8 cellular contexts compared by ENCODE assay signal in genomic region chr13:51148952-51149573, GRCh38. TPM values are rescaled to one million over a fixed set of nuclear protein-coding genes. Genes with fewer than 3 reads are reported as not detected.
DNase-seq lines count a peak whose midpoint lies in the region; ATAC-seq, FAIRE-seq and TF ChIP-seq lines count a peak whose summit lies in the region.

No MANE protein-coding gene starts in this region.

- no peak overlapping the region for H2BK15ac ChIP-seq in mesenchymal stem cell (ENCODE audit: low read depth, poor library complexity, severe bottlenecking)

- no peak for ATAC-seq in GM21529 (IDR thresholded peaks at IDR 0.05; ENCODE audit: unreplicated experiment)

- no peaks in the 10 kb centered on the region for H3K9me3 ChIP-seq in mesenchymal stem cell (ENCODE audit: control insufficient read depth, low read length)

- no peak overlapping the region for H3K27ac Mint-ChIP-seq in activated CD4-positive, alpha-beta T cell treated with anti-CD3 and anti-CD28 coated beads, Interleukin-2, amount 10 ng/mL, durations not matched to agents 7 days and 5 days
- no peak overlapping the region for H3K27ac Mint-ChIP-seq in endothelial cell (ENCODE audit: unreplicated experiment)

- no peaks in the 10 kb centered on the region for H3K36me3 ChIP-seq in mesenchymal stem cell (ENCODE audit: control insufficient read depth in 1 of 2, insufficient read depth in 2 of 2, low read depth in 1 of 2, low read length in 2 of 2)

- no peak overlapping the region for H4K8ac ChIP-seq in mesenchymal stem cell (ENCODE audit: low read length)

- no peak for TF ChIP-seq CTCF in endothelial cell (IDR thresholded peaks at IDR 0.05; ENCODE audit: unreplicated experiment)

- H3K27me3 ChIP-seq in mesenchymal stem cell (ENCODE audit: control insufficient read depth in 1 of 2, insufficient read depth in 1 of 2, low read length in 2 of 2): peaks cover 16 to 40% of the 10 kb centered on the region in 2 experiments

- 20% methylated on average over 4 of the region's 4 CpGs for WGBS in mesenchymal stem cell

- CTCF ChIA-PET in activated CD4-positive, alpha-beta T cell treated with anti-CD3 and anti-CD28 coated beads, Interleukin-2, amount 10 ng/mL, durations not matched to agents 7 days and 5 days (lab: Charles Lee): interaction anchor here (0.6 to 1.6 kb wide), 3 partner anchors 137 to 1805 kb away, joined by 4 to 5 read pairs (median 5); no protein-coding TSS in a partner anchor

- H2AFZ ChIP-seq in mesenchymal stem cell (ENCODE audit: low read depth, low read length): peak overlapping the region; percentile 46

- no peak overlapping the region for H2BK5ac ChIP-seq in mesenchymal stem cell (ENCODE audit: low read depth, low read length, poor library complexity, severe bottlenecking)

- H3K27ac ChIP-seq in mesenchymal stem cell (ENCODE audit: low read length, poor library complexity, severe bottlenecking): no peak overlapping the region

- H3K14ac ChIP-seq in mesenchymal stem cell (ENCODE audit: low read length in 2 of 2): no peak overlapping the region

- no peak overlapping the region for H3K4me3 ChIP-seq in mesenchymal stem cell (ENCODE audit: insufficient read depth in 1 of 2, low read depth in 1 of 2, low read length in 2 of 2)

- H3K36me3 Mint-ChIP-seq in activated CD4-positive, alpha-beta T cell treated with anti-CD3 and anti-CD28 coated beads, Interleukin-2, amount 10 ng/mL, durations not matched to agents 7 days and 5 days (ENCODE audit: low read depth): no peaks in the 10 kb centered on the region
- no peaks in the 10 kb centered on the region for H3K36me3 Mint-ChIP-seq in endothelial cell (ENCODE audit: low read depth, unreplicated experiment)

- H2AK5ac ChIP-seq in mesenchymal stem cell (ENCODE audit: low read length, severe bottlenecking): no peak overlapping the region

- POLR2A ChIA-PET in activated CD4-positive, alpha-beta T cell treated with anti-CD3 and anti-CD28 coated beads, Interleukin-2, amount 10 ng/mL, durations not matched to agents 7 days and 5 days (lab: Charles Lee): no interaction called here

- H3K23ac ChIP-seq in mesenchymal stem cell (ENCODE audit: low read length in 2 of 2): peak overlapping the region in 1 of 2 experiments; percentile 17

- H3K27me3 Mint-ChIP-seq in activated CD4-positive, alpha-beta T cell treated with anti-CD3 and anti-CD28 coated beads, Interleukin-2, amount 10 ng/mL, durations not matched to agents 7 days and 5 days: peaks cover 14% of the 10 kb centered on the region
- peaks cover 6% of the 10 kb centered on the region for H3K27me3 Mint-ChIP-seq in endothelial cell (ENCODE audit: unreplicated experiment)

- peak; percentile 11 for DNase-seq in activated CD4-positive, alpha-beta T cell treated with anti-CD3 and anti-CD28 coated beads for 48 hours
- no peak for DNase-seq in activated CD4-positive, alpha-beta T cell treated with anti-CD3 and anti-CD28 coated beads, Interleukin-2, amount 10 ng/mL, durations not matched to agents 7 days and 5 days
- DNase-seq in NOMO-1 treated with DMSO at 0.1 percent for 48 hours (lab: John Stamatoyannopoulos, UW; ENCODE audit: unreplicated experiment): peak; percentile 35
- peak; percentile 52 for DNase-seq in endothelial cell (ENCODE audit: low spot score)
- peak; percentile 54 for DNase-seq in mesenchymal stem cell
- DNase-seq in NK-92 (lab: John Stamatoyannopoulos, UW; ENCODE audit: unreplicated experiment): no peak
- no peak for DNase-seq in urothelium cell line (ENCODE audit: low spot score)

- peaks cover 5% of the 10 kb centered on the region for H3K4me1 Mint-ChIP-seq in activated CD4-positive, alpha-beta T cell treated with anti-CD3 and anti-CD28 coated beads, Interleukin-2, amount 10 ng/mL, durations not matched to agents 7 days and 5 days
- H3K4me1 Mint-ChIP-seq in endothelial cell (ENCODE audit: unreplicated experiment): peaks cover 5% of the 10 kb centered on the region

- no peak overlapping the region for H2BK12ac ChIP-seq in mesenchymal stem cell (ENCODE audit: low read length in 2 of 2)

- peaks cover 14% of the 10 kb centered on the region for H3K4me1 ChIP-seq in mesenchymal stem cell (ENCODE audit: control insufficient read depth, insufficient read depth, low read depth, low read length)

- FAIRE-seq in urothelium cell line (lab: Jason Lieb, UNC): no peak

- H3K18ac ChIP-seq in mesenchymal stem cell (ENCODE audit: low read depth in 1 of 2, low read length in 2 of 2): no peak overlapping the region

- H4K91ac ChIP-seq in mesenchymal stem cell (ENCODE audit: low read length): no peak overlapping the region

- H2BK120ac ChIP-seq in mesenchymal stem cell (ENCODE audit: low read depth, low read length): no peak overlapping the region

- no peaks in the 10 kb centered on the region for H3K79me1 ChIP-seq in mesenchymal stem cell (replicated peaks; ENCODE audit: low read length, poor library complexity, severe bottlenecking)

- no peak overlapping the region for H3K4ac ChIP-seq in mesenchymal stem cell (ENCODE audit: low read depth in 1 of 2, low read length in 2 of 2)

- no peak overlapping the region for H3K4me2 ChIP-seq in mesenchymal stem cell (ENCODE audit: low read length, poor library complexity, severe bottlenecking)

- H3K4me3 Mint-ChIP-seq in activated CD4-positive, alpha-beta T cell treated with anti-CD3 and anti-CD28 coated beads, Interleukin-2, amount 10 ng/mL, durations not matched to agents 7 days and 5 days: no peak overlapping the region
- no peak overlapping the region for H3K4me3 Mint-ChIP-seq in endothelial cell (ENCODE audit: unreplicated experiment)

- peaks cover 4% of the 10 kb centered on the region for H3K9me3 Mint-ChIP-seq in activated CD4-positive, alpha-beta T cell treated with anti-CD3 and anti-CD28 coated beads, Interleukin-2, amount 10 ng/mL, durations not matched to agents 7 days and 5 days
- peaks cover 7% of the 10 kb centered on the region for H3K9me3 Mint-ChIP-seq in endothelial cell (ENCODE audit: unreplicated experiment)

- no peak overlapping the region for H3K9ac ChIP-seq in mesenchymal stem cell (ENCODE audit: low read length)

RNA-seq across cellular contexts. Expression of gene C13orf42, which starts 38.0 kb away (rescaled TPM):
- not detected for total RNA-seq in activated CD4-positive, alpha-beta T cell treated with anti-CD3 and anti-CD28 coated beads, Interleukin-2, amount 10 ng/mL, durations not matched to agents 7 days and 5 days
- total RNA-seq in endothelial cell (ENCODE audit: unreplicated experiment): 0.21 TPM
- polyA plus RNA-seq in mesenchymal stem cell (2013, experiment 1 of 2): not detected
- not detected for polyA plus RNA-seq in mesenchymal stem cell (2013, experiment 2 of 2)

Comparison
In these comparisons a context has a peak if more than half of its experiments do, and no peak if none do; other contexts are left out.
1. DNase-seq: peak in activated CD4-positive, alpha-beta T cell treated with anti-CD3 and anti-CD28 coated beads for 48 hours (single experiment), NOMO-1 treated with DMSO at 0.1 percent for 48 hours (single experiment), endothelial cell (single experiment) and mesenchymal stem cell (single experiment); none in activated CD4-positive, alpha-beta T cell treated with anti-CD3 and anti-CD28 coated beads, Interleukin-2, amount 10 ng/mL, durations not matched to agents 7 days and 5 days (single experiment), NK-92 (single experiment) and urothelium cell line (single experiment).